14 cellular contexts compared by ENCODE assay signal in the genomic region with DNA sequence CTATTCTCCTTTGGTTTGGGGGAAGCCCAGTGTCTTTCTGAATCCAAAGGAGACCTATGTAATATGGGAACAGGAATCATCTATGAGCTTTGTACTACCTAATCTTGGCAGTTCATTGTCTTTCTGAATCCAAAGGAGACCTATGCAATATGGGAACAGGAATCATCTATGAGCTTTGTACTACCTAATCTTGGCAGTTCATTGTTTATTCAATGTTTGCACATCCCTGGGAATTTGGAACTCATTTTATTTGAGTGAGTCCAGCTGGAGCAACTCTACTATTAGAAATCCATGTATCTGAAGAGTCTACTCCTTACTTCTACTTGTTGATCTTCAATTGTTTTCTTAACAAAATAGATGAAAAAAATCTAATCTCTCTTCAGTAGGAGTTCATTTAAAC.
DNase-seq lines count a peak whose midpoint lies in the region; ATAC-seq and TF ChIP-seq lines count a peak whose summit lies in the region.
"Had no signal": no experiment of that assay in that cellular context is flagged by ENCODE, and none has a peak within 500 bp of the region (broad histone marks: within the 10 kb centered on the region; RNA-seq: fewer than 3 reads in every experiment).

No MANE protein-coding gene starts in this region.

- H3K36me3 ChIP-seq in HUES48 (ENCODE audit: control insufficient read depth, insufficient read depth, low read length) (no peaks in the 10 kb centered on the region), iPS-20b (ENCODE audit: insufficient read depth, low read depth, low read length) (no peaks in the 10 kb centered on the region)
- H3K36me3 ChIP-seq: BLaER1 treated with 17β-estradiol and CSF1 and Interleukin-3, amounts not matched to agents 10 nM and 100 nM had no signal

- H3K9ac ChIP-seq in HUES48 (ENCODE audit: low read depth, low read length) (no peak overlapping the region), iPS-20b (ENCODE audit: low read depth, low read length) (no peak overlapping the region)
- H3K9ac ChIP-seq: BLaER1 treated with 17β-estradiol and CSF1 and Interleukin-3, amounts not matched to agents 10 nM and 100 nM had no signal

- H3K27me3 ChIP-seq in HUES48 (ENCODE audit: control insufficient read depth, insufficient read depth, low read length) (peaks cover 39% of the 10 kb centered on the region), iPS-20b (ENCODE audit: insufficient read depth, low read length) (peaks cover 31% of the 10 kb centered on the region)
- H3K27me3 ChIP-seq: BLaER1 treated with 17β-estradiol and CSF1 and Interleukin-3, amounts not matched to agents 10 nM and 100 nM had no signal

- ATAC-seq in WTC11, result no peak
- ATAC-seq: CD8-positive, alpha-beta T cell had no signal

- H3K27me3 Mint-ChIP-seq in WTC11 (ENCODE audit: low read depth), result peaks cover 52% of the 10 kb centered on the region
- no peaks in the 10 kb centered on the region for H3K27me3 Mint-ChIP-seq in osteocyte (ENCODE audit: unreplicated experiment)
- H3K27me3 Mint-ChIP-seq in activated T-helper 2 cell treated with anti-CD3 and anti-CD28 coated beads, Interferon-gamma antibody, Interleukin-2, Interleukin-4, amounts not matched to agents 10 μg/mL and 5 μg/mL and 100 μg/mL, durations not matched to agents 14 hours and 24 hours and 36 hours (ENCODE audit: low read depth), result no peaks in the 10 kb centered on the region
- H3K27me3 Mint-ChIP-seq: B cell had no signal

- H3K4me1 ChIP-seq in HUES48 (ENCODE audit: control insufficient read depth, insufficient read depth, low read length) (peaks cover 32% of the 10 kb centered on the region), iPS-20b (ENCODE audit: insufficient read depth, low read length) (peaks cover 26% of the 10 kb centered on the region; the same call in 1 of the 2 replicates)

- intact Hi-C loops in activated T-helper 2 cell treated with anti-CD3 and anti-CD28 coated beads, Interferon-gamma antibody, Interleukin-2, Interleukin-4, amounts not matched to agents 10 μg/mL and 5 μg/mL and 100 μg/mL, durations not matched to agents 14 hours and 24 hours and 36 hours (cut with micrococcal nuclease), result no loop called here

- H3K4me3 Mint-ChIP-seq in WTC11, result peak overlapping the region; percentile 36
- no peak overlapping the region for H3K4me3 Mint-ChIP-seq in osteocyte (ENCODE audit: unreplicated experiment)
- no peak overlapping the region for H3K4me3 Mint-ChIP-seq in activated T-helper 2 cell treated with anti-CD3 and anti-CD28 coated beads, Interferon-gamma antibody, Interleukin-2, Interleukin-4, amounts not matched to agents 10 μg/mL and 5 μg/mL and 100 μg/mL, durations not matched to agents 14 hours and 24 hours and 36 hours (ENCODE audit: low read depth)
- H3K4me3 Mint-ChIP-seq: B cell; CD8-positive, alpha-beta T cell had no signal

- DNase-seq in WTC11 (ENCODE audit: low spot score) (no peak), osteocyte (ENCODE audit: extremely low spot score, unreplicated experiment) (no peak), glomerular visceral epithelial cell (ENCODE audit: extremely low spot score) (no peak)
- no peak for DNase-seq in activated T-helper 2 cell treated with anti-CD3 and anti-CD28 coated beads, Interferon-gamma antibody, Interleukin-2, Interleukin-4, amounts not matched to agents 10 μg/mL and 5 μg/mL and 100 μg/mL, durations not matched to agents 14 hours and 24 hours and 36 hours (ENCODE audit: low spot score)
- DNase-seq: Calu3; CD8-positive, alpha-beta T cell; DMS79 treated with DMSO at 0.1 percent for 48 hours; GF-D8; H9; IMR-90 had no signal

- peak overlapping the region; percentile 84 for H3K27ac ChIP-seq in HUES48 (ENCODE audit: low read depth, low read length)
- H3K27ac ChIP-seq in iPS-20b (ENCODE audit: low read length), result no peak overlapping the region

- peaks cover 19% of the 10 kb centered on the region for H3K9me3 Mint-ChIP-seq in WTC11
- no peaks in the 10 kb centered on the region for H3K9me3 Mint-ChIP-seq in osteocyte (ENCODE audit: unreplicated experiment)
- peaks cover 6% of the 10 kb centered on the region for H3K9me3 Mint-ChIP-seq in activated T-helper 2 cell treated with anti-CD3 and anti-CD28 coated beads, Interferon-gamma antibody, Interleukin-2, Interleukin-4, amounts not matched to agents 10 μg/mL and 5 μg/mL and 100 μg/mL, durations not matched to agents 14 hours and 24 hours and 36 hours

- H3K9me3 ChIP-seq in HUES48 (ENCODE audit: control insufficient read depth, insufficient read depth, low read length) (0 out of 2 replicates have a peak, but pooled peaks cover 2% of the 10 kb centered on the region), iPS-20b (ENCODE audit: insufficient read depth, low read depth, low read length) (no peaks in the 10 kb centered on the region)

- peaks cover 22% of the 10 kb centered on the region for H3K36me3 Mint-ChIP-seq in WTC11
- no peaks in the 10 kb centered on the region for H3K36me3 Mint-ChIP-seq in osteocyte (ENCODE audit: unreplicated experiment)
- no peaks in the 10 kb centered on the region for H3K36me3 Mint-ChIP-seq in activated T-helper 2 cell treated with anti-CD3 and anti-CD28 coated beads, Interferon-gamma antibody, Interleukin-2, Interleukin-4, amounts not matched to agents 10 μg/mL and 5 μg/mL and 100 μg/mL, durations not matched to agents 14 hours and 24 hours and 36 hours (ENCODE audit: low read depth)
- H3K36me3 Mint-ChIP-seq: CD8-positive, alpha-beta T cell had no signal

- H3K4me1 Mint-ChIP-seq in WTC11, result peaks cover 56% of the 10 kb centered on the region
- no peaks in the 10 kb centered on the region for H3K4me1 Mint-ChIP-seq in osteocyte (ENCODE audit: unreplicated experiment)
- no peaks in the 10 kb centered on the region for H3K4me1 Mint-ChIP-seq in activated T-helper 2 cell treated with anti-CD3 and anti-CD28 coated beads, Interferon-gamma antibody, Interleukin-2, Interleukin-4, amounts not matched to agents 10 μg/mL and 5 μg/mL and 100 μg/mL, durations not matched to agents 14 hours and 24 hours and 36 hours (ENCODE audit: low read depth)
- H3K4me1 Mint-ChIP-seq: B cell had no signal

- H3K27ac Mint-ChIP-seq in WTC11 (peak overlapping the region; percentile 14; the same call in 1 of the 2 replicates), osteocyte (ENCODE audit: unreplicated experiment) (no peak overlapping the region)
- H3K27ac Mint-ChIP-seq in activated T-helper 2 cell treated with anti-CD3 and anti-CD28 coated beads, Interferon-gamma antibody, Interleukin-2, Interleukin-4, amounts not matched to agents 10 μg/mL and 5 μg/mL and 100 μg/mL, durations not matched to agents 14 hours and 24 hours and 36 hours, result no peak overlapping the region
- H3K27ac Mint-ChIP-seq: B cell; CD8-positive, alpha-beta T cell had no signal

- CTCF ChIA-PET in WTC11 (lab: Charles Lee), result interaction anchor here (1.1 kb wide), 1 partner anchor 404 kb away, joined by 3 read pairs; no protein-coding TSS in a partner anchor

- no peak for TF ChIP-seq CTCF in WTC11 (IDR thresholded peaks at IDR 0.05)
- no peak for TF ChIP-seq CTCF in osteocyte (IDR thresholded peaks at IDR 0.05)

- POLR2A ChIA-PET in WTC11 (lab: Charles Lee), result no interaction called here

- 0 out of 2 replicates have a peak overlapping the region, but pooled peaks have one; percentile 37 for H3K4me3 ChIP-seq in HUES48 (ENCODE audit: low read depth, low read length)
- H3K4me3 ChIP-seq in iPS-20b (ENCODE audit: low read length), result peak overlapping the region; percentile 44; the same call in 1 of the 2 replicates
- H3K4me3 ChIP-seq: BLaER1 treated with 17β-estradiol and CSF1 and Interleukin-3, amounts not matched to agents 10 nM and 100 nM had no signal

TF ChIP-seq in WTC11, 78 proteins besides CTCF, POLR2A, EP300 and RAD21 (continues in another document):
- TF ChIP-seq SP1 (CRISPR knock-in tag; conservative IDR thresholded peaks at IDR 0.05), result no peak
- no peak for TF ChIP-seq ZNF423 (CRISPR knock-in tag; IDR thresholded peaks at IDR 0.05)
- TF ChIP-seq EMX1 (CRISPR knock-in tag; IDR thresholded peaks at IDR 0.05), result no peak
- no peak for TF ChIP-seq IRF1 (CRISPR knock-in tag; IDR thresholded peaks at IDR 0.05)
- no peak for TF ChIP-seq ZNF263 (CRISPR knock-in tag; IDR thresholded peaks at IDR 0.05; ENCODE audit: low read depth)
- no peak for TF ChIP-seq ZNF671 (CRISPR knock-in tag; IDR thresholded peaks at IDR 0.05)
- TF ChIP-seq ZNF121 (CRISPR knock-in tag; IDR thresholded peaks at IDR 0.05), result no peak
- TF ChIP-seq, protein P1, sequence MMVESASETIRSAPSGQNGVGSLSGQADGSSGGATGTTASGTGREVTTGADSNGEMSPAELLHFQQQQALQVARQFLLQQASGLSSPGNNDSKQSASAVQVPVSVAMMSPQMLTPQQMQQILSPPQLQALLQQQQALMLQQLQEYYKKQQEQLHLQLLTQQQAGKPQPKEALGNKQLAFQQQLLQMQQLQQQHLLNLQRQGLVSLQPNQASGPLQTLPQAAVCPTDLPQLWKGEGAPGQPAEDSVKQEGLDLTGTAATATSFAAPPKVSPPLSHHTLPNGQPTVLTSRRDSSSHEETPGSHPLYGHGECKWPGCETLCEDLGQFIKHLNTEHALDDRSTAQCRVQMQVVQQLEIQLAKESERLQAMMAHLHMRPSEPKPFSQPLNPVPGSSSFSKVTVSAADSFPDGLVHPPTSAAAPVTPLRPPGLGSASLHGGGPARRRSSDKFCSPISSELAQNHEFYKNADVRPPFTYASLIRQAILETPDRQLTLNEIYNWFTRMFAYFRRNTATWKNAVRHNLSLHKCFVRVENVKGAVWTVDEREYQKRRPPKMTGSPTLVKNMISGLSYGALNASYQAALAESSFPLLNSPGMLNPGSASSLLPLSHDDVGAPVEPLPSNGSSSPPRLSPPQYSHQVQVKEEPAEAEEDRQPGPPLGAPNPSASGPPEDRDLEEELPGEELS (CRISPR knock-in tag; IDR thresholded peaks at IDR 0.05), result no peak
- TF ChIP-seq ELF4 (CRISPR knock-in tag; IDR thresholded peaks at IDR 0.05; ENCODE audit: low read depth), result no peak
- no peak for TF ChIP-seq TP53 (CRISPR knock-in tag; IDR thresholded peaks at IDR 0.05)
